9 cellular contexts compared by ENCODE assay signal in genomic region chr13:28401303-28402056, GRCh38.
DNase-seq lines count a peak whose midpoint lies in the region; ATAC-seq and TF ChIP-seq lines count a peak whose summit lies in the region.
"Had no signal": no experiment of that assay in that cellular context is flagged by ENCODE, and none has a peak within 500 bp of the region (broad histone marks: within the 10 kb centered on the region; RNA-seq: fewer than 3 reads in every experiment).

No MANE protein-coding gene starts in this region.

- no peak for TF ChIP-seq EP300 in sigmoid colon (IDR thresholded peaks at IDR 0.05)

- H3K27me3 ChIP-seq in PC-3 (ENCODE audit: low read length) (peaks cover 41% of the 10 kb centered on the region), right cardiac atrium (ENCODE audit: control insufficient read depth, insufficient read depth) (no peaks in the 10 kb centered on the region), sigmoid colon (no peaks in the 10 kb centered on the region), psoas muscle (ENCODE audit: insufficient read depth in 3 of 3, low read length in 2 of 3) (no peaks in the 10 kb centered on the region)

- CTCF ChIA-PET in PC-3 (lab: Charles Lee): no interaction called here

- H3K9ac ChIP-seq in PC-3 (ENCODE audit: low read length): no peak overlapping the region

- H3K27ac ChIP-seq in PC-3 (ENCODE audit: low read length): peak overlapping the region; percentile 27
- H3K27ac ChIP-seq in right cardiac atrium (ENCODE audit: low read length): no peak overlapping the region
- no peak overlapping the region for H3K27ac ChIP-seq in sigmoid colon
- H3K27ac ChIP-seq in psoas muscle: no peak overlapping the region

- no peaks in the 10 kb centered on the region for H3K79me2 ChIP-seq in PC-3 (ENCODE audit: low read length)

- ATAC-seq in GM19463 (IDR thresholded peaks at IDR 0.05; ENCODE audit: unreplicated experiment) (peak; percentile 56), PC-3 (no peak), right cardiac atrium (peak; percentile 31 to 84), HG03520 (IDR thresholded peaks at IDR 0.05; ENCODE audit: unreplicated experiment) (no peak), psoas muscle (no peak)
- ATAC-seq: Panc1 had no signal

- no peaks in the 10 kb centered on the region for H3F3A ChIP-seq in PC-3 (ENCODE audit: low read length, unreplicated experiment)

- H4K20me1 ChIP-seq in PC-3 (ENCODE audit: low read length): no peaks in the 10 kb centered on the region

- POLR2A ChIA-PET in PC-3 (lab: Charles Lee; ENCODE audit: unreplicated experiment): no interaction called here

- no peak for TF ChIP-seq CTCF in PC-3 (conservative IDR thresholded peaks at IDR 0.05; ENCODE audit: low read depth, low read length)
- no peak for TF ChIP-seq CTCF in sigmoid colon (IDR thresholded peaks at IDR 0.05)
- no peak for TF ChIP-seq CTCF in psoas muscle (IDR thresholded peaks at IDR 0.05)

- H3K36me3 ChIP-seq in PC-3 (ENCODE audit: low read depth, low read length) (no peaks in the 10 kb centered on the region), sigmoid colon (no peaks in the 10 kb centered on the region), psoas muscle (ENCODE audit: insufficient read depth in 1 of 2, low read depth in 1 of 2) (peaks cover 0 to 4% of the 10 kb centered on the region in 2 donors)

- no peak overlapping the region for H3K4me3 ChIP-seq in PC-3 (ENCODE audit: low read length)
- H3K4me3 ChIP-seq in right cardiac atrium (ENCODE audit: low read length): no peak overlapping the region
- no peak overlapping the region for H3K4me3 ChIP-seq in sigmoid colon
- no peak overlapping the region for H3K4me3 ChIP-seq in psoas muscle

- DNase-seq in AG08396 (ENCODE audit: low spot score) (peak; percentile 16), PC-3 (peak; percentile 19), right cardiac atrium (no peak), sigmoid colon (no peak), NCI-H1694 treated with DMSO at 0.1 percent for 48 hours (lab: John Stamatoyannopoulos, UW) (no peak), psoas muscle (no peak)

- WGBS in right cardiac atrium: 22% methylated on average over 7 of the region's 7 CpGs
- WGBS in sigmoid colon, 2 donors: 34 to 36% methylated on average over 7 of the region's 7 CpGs
- 47 to 51% (median 51%) methylated on average over 7 of the region's 7 CpGs for WGBS in psoas muscle, 3 donors

- H3K4me1 ChIP-seq in PC-3 (ENCODE audit: insufficient read depth, low read length) (peaks cover 9% of the 10 kb centered on the region; the same call in 1 of the 2 replicates), right cardiac atrium (ENCODE audit: control insufficient read depth, insufficient read depth, low read length) (peaks cover 2% of the 10 kb centered on the region), sigmoid colon (peaks cover 0 to 8% (median 4%) of the 10 kb centered on the region in 4 donors), psoas muscle (no peaks in the 10 kb centered on the region)

- no peak for TF ChIP-seq POLR2A in sigmoid colon (IDR thresholded peaks at IDR 0.05)

- BruUV-seq in PC-3 (replicated peaks; lab: Mats Ljungman, UMichigan): no TSS peak

- no peak overlapping the region; the same call in 1 of the 2 replicates for H2AFZ ChIP-seq in PC-3 (ENCODE audit: low read length)

- intact Hi-C loops in PC-3 (cut with micrococcal nuclease) (no loop called here), right cardiac atrium (cut with DNase I) (no loop called here), sigmoid colon (cut with DNase I) (no loop called here), psoas muscle (cut with DNase I) (no loop called here)

- peak overlapping the region; percentile 46 for H3K4me2 ChIP-seq in PC-3 (ENCODE audit: low read length)

- H3K9me3 ChIP-seq in PC-3 (ENCODE audit: low read length) (no peaks in the 10 kb centered on the region), right cardiac atrium (ENCODE audit: control insufficient read depth, low read length) (no peaks in the 10 kb centered on the region), sigmoid colon (no peaks in the 10 kb centered on the region), psoas muscle (no peaks in the 10 kb centered on the region)

- H3K9me2 ChIP-seq in PC-3 (replicated peaks; ENCODE audit: low read length): no peaks in the 10 kb centered on the region

Comparison
In these comparisons a context has a peak if more than half of its experiments do, and no peak if none do; other contexts are left out.
1. DNase-seq: peak in AG08396 (single experiment) and PC-3 (single experiment); none in right cardiac atrium (0 of 3), sigmoid colon (single experiment), NCI-H1694 treated with DMSO at 0.1 percent for 48 hours (single experiment) and psoas muscle (0 of 2).
2. ATAC-seq: peak in GM19463 (single experiment) and right cardiac atrium (2 of 2); none in PC-3 (single experiment), HG03520 (single experiment) and psoas muscle (0 of 4).